1 cellular context compared by ENCODE assay signal in genomic region chr9:137462396-137463193, GRCh38.
TF ChIP-seq lines count a peak whose summit lies in the region.

No MANE protein-coding gene starts in this region.

TF ChIP-seq in H1, 55 proteins besides CTCF, POLR2A, EP300 and RAD21:
- TF ChIP-seq HDAC6 (IDR thresholded peaks at IDR 0.05; ENCODE audit: low read depth, low read length) = no peak
- TF ChIP-seq CHD7 (IDR thresholded peaks at IDR 0.05; ENCODE audit: insufficient replicate concordance, low read length) = no peak
- TF ChIP-seq SP4 (IDR thresholded peaks at IDR 0.05; ENCODE audit: low read length) = no peak
- TF ChIP-seq CTBP2 (IDR thresholded peaks at IDR 0.05; ENCODE audit: borderline replicate concordance, insufficient read depth, insufficient read length, low read length) = no peak
- TF ChIP-seq SIN3A (conservative IDR thresholded peaks at IDR 0.05 in 1 of 2, IDR thresholded peaks at IDR 0.05 in 1 of 2; ENCODE audit: low read depth in 1 of 2, low read length in 2 of 2) = no peak
- TF ChIP-seq BCL11A (IDR thresholded peaks at IDR 0.05; ENCODE audit: low read depth in 2 of 2, low read length in 2 of 2) = no peak
- no peak for TF ChIP-seq BACH1 (IDR thresholded peaks at IDR 0.05; ENCODE audit: low read length)
- no peak for TF ChIP-seq POU5F1 (IDR thresholded peaks at IDR 0.05; ENCODE audit: low read depth, low read length)
- TF ChIP-seq CBX5 (IDR thresholded peaks at IDR 0.05; ENCODE audit: low read depth, low read length) = no peak
- no peak for TF ChIP-seq CBX8 (IDR thresholded peaks at IDR 0.05; ENCODE audit: borderline replicate concordance, low read depth, low read length)
- no peak for TF ChIP-seq BRCA1 (IDR thresholded peaks at IDR 0.05; ENCODE audit: low read depth, low read length)
- TF ChIP-seq GTF2F1 (IDR thresholded peaks at IDR 0.05; ENCODE audit: borderline replicate concordance, low read depth, low read length) = no peak
- TF ChIP-seq ZNF274 (IDR thresholded peaks at IDR 0.05; ENCODE audit: borderline replicate concordance, extremely low read depth, low read length) = no peak
- no peak for TF ChIP-seq YY1 (IDR thresholded peaks at IDR 0.05; ENCODE audit: low read depth, low read length)
- TF ChIP-seq, protein P1, sequence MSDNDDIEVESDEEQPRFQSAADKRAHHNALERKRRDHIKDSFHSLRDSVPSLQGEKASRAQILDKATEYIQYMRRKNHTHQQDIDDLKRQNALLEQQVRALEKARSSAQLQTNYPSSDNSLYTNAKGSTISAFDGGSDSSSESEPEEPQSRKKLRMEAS (IDR thresholded peaks at IDR 0.05) = no peak
- no peak for TF ChIP-seq FOSL1 (IDR thresholded peaks at IDR 0.05; ENCODE audit: insufficient read depth, low read depth, low read length)
- TF ChIP-seq CHD1 (IDR thresholded peaks at IDR 0.05; ENCODE audit: low read depth, low read length) = no peak
- TF ChIP-seq CHD2 (IDR thresholded peaks at IDR 0.05; ENCODE audit: low read length) = no peak
